In the genomic region with DNA sequence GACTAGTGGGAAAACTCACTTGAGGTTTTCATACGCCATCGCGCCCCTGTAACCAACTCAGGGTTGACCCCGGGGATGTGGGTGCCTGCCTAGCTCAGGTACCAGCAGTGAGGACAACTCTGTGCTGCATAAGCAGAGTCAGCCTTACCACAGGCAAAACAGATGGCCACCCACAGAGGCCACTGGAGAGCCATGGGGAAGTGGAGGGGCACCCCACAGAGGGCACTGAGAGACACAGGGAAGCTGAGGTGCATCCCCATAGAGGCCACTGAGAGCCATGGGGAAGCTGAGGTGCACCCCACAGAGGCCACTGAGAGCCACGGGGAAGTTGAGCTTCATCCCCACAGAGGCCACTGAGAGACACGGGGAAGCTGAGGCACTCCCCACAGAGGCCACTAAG, we compare ENCODE assay signal across 1 cellular context.
TF ChIP-seq lines count a peak whose summit lies in the region.

No MANE protein-coding gene starts in this region.

TF ChIP-seq in IMR-90, 13 proteins besides CTCF, POLR2A, EP300 and RAD21 (continued from another document):
- TF ChIP-seq CEBPB (IDR thresholded peaks at IDR 0.05; ENCODE audit: low read depth, low read length) (no peak), CHD1 (IDR thresholded peaks at IDR 0.05; ENCODE audit: low read depth, low read length) (no peak), BHLHE40 (IDR thresholded peaks at IDR 0.05; ENCODE audit: low read depth, low read length) (no peak), FOS (IDR thresholded peaks at IDR 0.05; ENCODE audit: low read depth, low read length) (no peak), NFE2L2 (IDR thresholded peaks at IDR 0.05; ENCODE audit: low read depth, low read length) (no peak), SMC3 (IDR thresholded peaks at IDR 0.05; ENCODE audit: low read depth, low read length) (no peak), RFX5 (IDR thresholded peaks at IDR 0.05; ENCODE audit: low read depth, low read length) (no peak)
- TF ChIP-seq, protein P1, sequence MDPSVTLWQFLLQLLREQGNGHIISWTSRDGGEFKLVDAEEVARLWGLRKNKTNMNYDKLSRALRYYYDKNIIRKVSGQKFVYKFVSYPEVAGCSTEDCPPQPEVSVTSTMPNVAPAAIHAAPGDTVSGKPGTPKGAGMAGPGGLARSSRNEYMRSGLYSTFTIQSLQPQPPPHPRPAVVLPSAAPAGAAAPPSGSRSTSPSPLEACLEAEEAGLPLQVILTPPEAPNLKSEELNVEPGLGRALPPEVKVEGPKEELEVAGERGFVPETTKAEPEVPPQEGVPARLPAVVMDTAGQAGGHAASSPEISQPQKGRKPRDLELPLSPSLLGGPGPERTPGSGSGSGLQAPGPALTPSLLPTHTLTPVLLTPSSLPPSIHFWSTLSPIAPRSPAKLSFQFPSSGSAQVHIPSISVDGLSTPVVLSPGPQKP (IDR thresholded peaks at IDR 0.05; ENCODE audit: borderline replicate concordance, low read depth, low read length), result no peak
- TF ChIP-seq, protein P2, sequence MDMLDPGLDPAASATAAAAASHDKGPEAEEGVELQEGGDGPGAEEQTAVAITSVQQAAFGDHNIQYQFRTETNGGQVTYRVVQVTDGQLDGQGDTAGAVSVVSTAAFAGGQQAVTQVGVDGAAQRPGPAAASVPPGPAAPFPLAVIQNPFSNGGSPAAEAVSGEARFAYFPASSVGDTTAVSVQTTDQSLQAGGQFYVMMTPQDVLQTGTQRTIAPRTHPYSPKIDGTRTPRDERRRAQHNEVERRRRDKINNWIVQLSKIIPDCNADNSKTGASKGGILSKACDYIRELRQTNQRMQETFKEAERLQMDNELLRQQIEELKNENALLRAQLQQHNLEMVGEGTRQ (IDR thresholded peaks at IDR 0.05; ENCODE audit: low read depth, low read length), result no peak
